1 cellular context compared by ENCODE assay signal in the genomic region with DNA sequence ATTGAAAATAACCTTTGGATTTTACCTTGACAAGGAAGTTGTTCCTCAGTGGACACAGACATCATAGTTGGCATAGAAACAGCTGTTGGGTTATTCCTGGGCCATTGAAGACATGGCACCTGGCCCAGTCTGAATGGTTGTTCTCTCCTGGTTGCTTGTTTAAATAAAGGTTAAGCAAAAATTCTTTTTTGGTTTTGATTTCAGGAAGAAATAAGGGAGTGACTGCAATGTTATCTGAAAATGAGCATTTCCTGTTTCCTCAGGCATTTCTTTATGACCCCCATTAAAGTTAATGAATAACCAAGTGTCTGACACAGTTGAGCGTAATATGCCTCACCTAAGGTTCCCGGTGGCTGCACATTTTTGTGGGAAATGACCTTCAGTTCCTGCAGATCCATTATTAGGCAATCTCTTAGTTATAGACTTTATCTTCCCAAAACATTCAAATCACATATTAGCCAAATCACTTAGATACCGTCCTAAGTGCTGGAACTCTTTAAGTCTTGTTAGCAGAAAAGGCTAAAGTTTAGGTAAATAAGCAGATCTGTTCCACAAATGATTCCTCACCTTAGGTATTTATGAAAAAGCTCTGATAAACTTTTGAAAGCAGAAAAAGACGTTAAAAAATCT.
TF ChIP-seq lines count a peak whose summit lies in the region.

No MANE protein-coding gene starts in this region.

TF ChIP-seq in HepG2, 621 proteins besides CTCF, POLR2A, EP300 and RAD21 (continued from another document and continues in another):
- TF ChIP-seq, protein P1, sequence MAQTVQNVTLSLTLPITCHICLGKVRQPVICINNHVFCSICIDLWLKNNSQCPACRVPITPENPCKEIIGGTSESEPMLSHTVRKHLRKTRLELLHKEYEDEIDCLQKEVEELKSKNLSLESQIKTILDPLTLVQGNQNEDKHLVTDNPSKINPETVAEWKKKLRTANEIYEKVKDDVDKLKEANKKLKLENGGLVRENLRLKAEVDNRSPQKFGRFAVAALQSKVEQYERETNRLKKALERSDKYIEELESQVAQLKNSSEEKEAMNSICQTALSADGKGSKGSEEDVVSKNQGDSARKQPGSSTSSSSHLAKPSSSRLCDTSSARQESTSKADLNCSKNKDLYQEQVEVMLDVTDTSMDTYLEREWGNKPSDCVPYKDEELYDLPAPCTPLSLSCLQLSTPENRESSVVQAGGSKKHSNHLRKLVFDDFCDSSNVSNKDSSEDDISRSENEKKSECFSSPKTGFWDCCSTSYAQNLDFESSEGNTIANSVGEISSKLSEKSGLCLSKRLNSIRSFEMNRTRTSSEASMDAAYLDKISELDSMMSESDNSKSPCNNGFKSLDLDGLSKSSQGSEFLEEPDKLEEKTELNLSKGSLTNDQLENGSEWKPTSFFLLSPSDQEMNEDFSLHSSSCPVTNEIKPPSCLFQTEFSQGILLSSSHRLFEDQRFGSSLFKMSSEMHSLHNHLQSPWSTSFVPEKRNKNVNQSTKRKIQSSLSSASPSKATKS (CRISPR knock-in tag; IDR thresholded peaks at IDR 0.05), result 0 out of 2 replicates have a peak, but pooled peaks have one; percentile 24
- TF ChIP-seq RORA (CRISPR knock-in tag; IDR thresholded peaks at IDR 0.05) (0 out of 2 replicates have a peak, but pooled peaks have one; percentile 83), ARID2 (CRISPR knock-in tag; IDR thresholded peaks at IDR 0.05; ENCODE audit: borderline replicate concordance) (no peak), ZFP90 (CRISPR knock-in tag; IDR thresholded peaks at IDR 0.05; ENCODE audit: borderline replicate concordance) (no peak), CSRNP2 (CRISPR knock-in tag; conservative IDR thresholded peaks at IDR 0.05; ENCODE audit: low read depth) (no peak), ZIK1 (CRISPR knock-in tag; IDR thresholded peaks at IDR 0.05; ENCODE audit: borderline replicate concordance, low read depth) (no peak), ZNF7 (CRISPR knock-in tag; IDR thresholded peaks at IDR 0.05) (no peak), FOXC1 (CRISPR knock-in tag; IDR thresholded peaks at IDR 0.05; ENCODE audit: borderline replicate concordance) (no peak; the same call in 1 of the 2 replicates), NR1H2 (CRISPR knock-in tag; IDR thresholded peaks at IDR 0.05; ENCODE audit: borderline replicate concordance, low read depth) (no peak), ZNF670 (CRISPR knock-in tag; IDR thresholded peaks at IDR 0.05; ENCODE audit: borderline replicate concordance) (0 out of 2 replicates have a peak, but pooled peaks have one; percentile 30), SALL2 (CRISPR knock-in tag; IDR thresholded peaks at IDR 0.05) (peak; percentile 70; the same call in 1 of the 2 replicates), ZNF564 (CRISPR knock-in tag; IDR thresholded peaks at IDR 0.05) (0 out of 2 replicates have a peak, but pooled peaks have one; percentile 57), PAF1 (CRISPR knock-in tag; IDR thresholded peaks at IDR 0.05) (peak; percentile 43; the same call in 1 of the 2 replicates), IRX3 (CRISPR knock-in tag; IDR thresholded peaks at IDR 0.05; ENCODE audit: borderline replicate concordance, low read depth) (no peak), PAX8 (CRISPR knock-in tag; IDR thresholded peaks at IDR 0.05; ENCODE audit: borderline replicate concordance) (no peak), ATM (IDR thresholded peaks at IDR 0.05; ENCODE audit: borderline replicate concordance) (no peak), ZNF205 (CRISPR knock-in tag; IDR thresholded peaks at IDR 0.05) (peak; percentile 21; the same call in 1 of the 2 replicates), ZMYM4 (CRISPR knock-in tag; IDR thresholded peaks at IDR 0.05) (peak; percentile 92), ZNF644 (CRISPR knock-in tag; IDR thresholded peaks at IDR 0.05; ENCODE audit: low read depth) (peak; percentile 98), EZH2 (conservative IDR thresholded peaks at IDR 0.05; ENCODE audit: low read depth, low read length) (no peak), STAT5B (CRISPR knock-in tag; IDR thresholded peaks at IDR 0.05) (0 out of 2 replicates have a peak, but pooled peaks have one; percentile 47), ZHX1 (CRISPR knock-in tag; IDR thresholded peaks at IDR 0.05; ENCODE audit: low read depth) (peak; percentile 50; the same call in 1 of the 2 replicates), ZBTB20 (CRISPR knock-in tag; IDR thresholded peaks at IDR 0.05; ENCODE audit: borderline replicate concordance, low read depth) (peak; percentile 94; the same call in 1 of the 2 replicates), KLF15 (CRISPR knock-in tag; IDR thresholded peaks at IDR 0.05; ENCODE audit: borderline replicate concordance) (no peak), ZNF138 (CRISPR knock-in tag; IDR thresholded peaks at IDR 0.05; ENCODE audit: low read depth) (no peak), CERS6 (CRISPR knock-in tag; IDR thresholded peaks at IDR 0.05) (no peak), ZKSCAN8 (CRISPR knock-in tag; IDR thresholded peaks at IDR 0.05; ENCODE audit: borderline replicate concordance) (peak; percentile 73; the same call in 1 of the 2 replicates), ZNF121 (CRISPR knock-in tag; IDR thresholded peaks at IDR 0.05) (peak; percentile 65), ZNF543 (CRISPR knock-in tag; IDR thresholded peaks at IDR 0.05) (peak; percentile 70; the same call in 1 of the 2 replicates), NFE2L1 (CRISPR knock-in tag; IDR thresholded peaks at IDR 0.05; ENCODE audit: borderline replicate concordance) (no peak), ZNF235 (CRISPR knock-in tag; IDR thresholded peaks at IDR 0.05; ENCODE audit: borderline replicate concordance) (no peak; the same call in 1 of the 2 replicates), ATRX (CRISPR knock-in tag; IDR thresholded peaks at IDR 0.05; ENCODE audit: borderline replicate concordance) (no peak), ZSCAN29 (CRISPR knock-in tag; conservative IDR thresholded peaks at IDR 0.05) (0 out of 2 replicates have a peak, but pooled peaks have one; percentile 45), CCDC6 (CRISPR knock-in tag; IDR thresholded peaks at IDR 0.05) (peak; percentile 73; the same call in 1 of the 2 replicates), SNAI1 (CRISPR knock-in tag; IDR thresholded peaks at IDR 0.05; ENCODE audit: borderline replicate concordance) (no peak), TAF1 (CRISPR knock-in tag; IDR thresholded peaks at IDR 0.05) (peak; percentile 36; the same call in 1 of the 2 replicates), ZNF577 (CRISPR knock-in tag; IDR thresholded peaks at IDR 0.05; ENCODE audit: borderline replicate concordance, low read depth) (no peak), ZNF33A (CRISPR knock-in tag; IDR thresholded peaks at IDR 0.05; ENCODE audit: borderline replicate concordance) (no peak), ZMAT5 (CRISPR knock-in tag; IDR thresholded peaks at IDR 0.05; ENCODE audit: borderline replicate concordance, low read depth) (no peak), FOXK1 (CRISPR knock-in tag; IDR thresholded peaks at IDR 0.05; ENCODE audit: borderline replicate concordance, low read depth) (peak; percentile 57; the same call in 1 of the 2 replicates), ZFP37 (CRISPR knock-in tag; IDR thresholded peaks at IDR 0.05; ENCODE audit: borderline replicate concordance) (no peak), ZNF652 (CRISPR knock-in tag; IDR thresholded peaks at IDR 0.05; ENCODE audit: borderline replicate concordance, low read depth) (0 out of 2 replicates have a peak, but pooled peaks have one; percentile 11)
- TF ChIP-seq, protein P2, sequence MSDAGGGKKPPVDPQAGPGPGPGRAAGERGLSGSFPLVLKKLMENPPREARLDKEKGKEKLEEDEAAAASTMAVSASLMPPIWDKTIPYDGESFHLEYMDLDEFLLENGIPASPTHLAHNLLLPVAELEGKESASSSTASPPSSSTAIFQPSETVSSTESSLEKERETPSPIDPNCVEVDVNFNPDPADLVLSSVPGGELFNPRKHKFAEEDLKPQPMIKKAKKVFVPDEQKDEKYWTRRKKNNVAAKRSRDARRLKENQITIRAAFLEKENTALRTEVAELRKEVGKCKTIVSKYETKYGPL (CRISPR knock-in tag; IDR thresholded peaks at IDR 0.05), result no peak
- TF ChIP-seq, protein P3, sequence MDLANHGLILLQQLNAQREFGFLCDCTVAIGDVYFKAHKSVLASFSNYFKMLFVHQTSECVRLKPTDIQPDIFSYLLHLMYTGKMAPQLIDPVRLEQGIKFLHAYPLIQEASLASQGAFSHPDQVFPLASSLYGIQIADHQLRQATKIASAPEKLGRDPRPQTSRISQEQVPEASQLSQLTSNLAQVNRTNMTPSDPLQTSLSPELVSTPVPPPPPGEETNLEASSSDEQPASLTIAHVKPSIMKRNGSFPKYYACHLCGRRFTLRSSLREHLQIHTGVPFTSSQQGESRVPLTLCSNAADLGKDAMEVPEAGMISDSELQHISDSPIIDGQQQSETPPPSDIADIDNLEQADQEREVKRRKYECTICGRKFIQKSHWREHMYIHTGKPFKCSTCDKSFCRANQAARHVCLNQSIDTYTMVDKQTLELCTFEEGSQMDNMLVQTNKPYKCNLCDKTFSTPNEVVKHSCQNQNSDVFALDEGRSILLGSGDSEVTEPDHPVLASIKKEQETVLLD (CRISPR knock-in tag; IDR thresholded peaks at IDR 0.05; ENCODE audit: low read depth), result no peak
- TF ChIP-seq, protein P4, sequence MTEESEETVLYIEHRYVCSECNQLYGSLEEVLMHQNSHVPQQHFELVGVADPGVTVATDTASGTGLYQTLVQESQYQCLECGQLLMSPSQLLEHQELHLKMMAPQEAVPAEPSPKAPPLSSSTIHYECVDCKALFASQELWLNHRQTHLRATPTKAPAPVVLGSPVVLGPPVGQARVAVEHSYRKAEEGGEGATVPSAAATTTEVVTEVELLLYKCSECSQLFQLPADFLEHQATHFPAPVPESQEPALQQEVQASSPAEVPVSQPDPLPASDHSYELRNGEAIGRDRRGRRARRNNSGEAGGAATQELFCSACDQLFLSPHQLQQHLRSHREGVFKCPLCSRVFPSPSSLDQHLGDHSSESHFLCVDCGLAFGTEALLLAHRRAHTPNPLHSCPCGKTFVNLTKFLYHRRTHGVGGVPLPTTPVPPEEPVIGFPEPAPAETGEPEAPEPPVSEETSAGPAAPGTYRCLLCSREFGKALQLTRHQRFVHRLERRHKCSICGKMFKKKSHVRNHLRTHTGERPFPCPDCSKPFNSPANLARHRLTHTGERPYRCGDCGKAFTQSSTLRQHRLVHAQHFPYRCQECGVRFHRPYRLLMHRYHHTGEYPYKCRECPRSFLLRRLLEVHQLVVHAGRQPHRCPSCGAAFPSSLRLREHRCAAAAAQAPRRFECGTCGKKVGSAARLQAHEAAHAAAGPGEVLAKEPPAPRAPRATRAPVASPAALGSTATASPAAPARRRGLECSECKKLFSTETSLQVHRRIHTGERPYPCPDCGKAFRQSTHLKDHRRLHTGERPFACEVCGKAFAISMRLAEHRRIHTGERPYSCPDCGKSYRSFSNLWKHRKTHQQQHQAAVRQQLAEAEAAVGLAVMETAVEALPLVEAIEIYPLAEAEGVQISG (CRISPR knock-in tag; IDR thresholded peaks at IDR 0.05), result peak; percentile 45; the same call in 1 of the 2 replicates
- TF ChIP-seq, protein P5, sequence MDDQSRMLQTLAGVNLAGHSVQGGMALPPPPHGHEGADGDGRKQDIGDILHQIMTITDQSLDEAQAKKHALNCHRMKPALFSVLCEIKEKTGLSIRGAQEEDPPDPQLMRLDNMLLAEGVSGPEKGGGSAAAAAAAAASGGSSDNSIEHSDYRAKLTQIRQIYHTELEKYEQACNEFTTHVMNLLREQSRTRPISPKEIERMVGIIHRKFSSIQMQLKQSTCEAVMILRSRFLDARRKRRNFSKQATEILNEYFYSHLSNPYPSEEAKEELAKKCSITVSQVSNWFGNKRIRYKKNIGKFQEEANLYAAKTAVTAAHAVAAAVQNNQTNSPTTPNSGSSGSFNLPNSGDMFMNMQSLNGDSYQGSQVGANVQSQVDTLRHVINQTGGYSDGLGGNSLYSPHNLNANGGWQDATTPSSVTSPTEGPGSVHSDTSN (CRISPR knock-in tag; IDR thresholded peaks at IDR 0.05; ENCODE audit: borderline replicate concordance), result no peak; the same call in 1 of the 2 replicates
